16 cellular contexts compared by ENCODE assay signal in the genomic region with DNA sequence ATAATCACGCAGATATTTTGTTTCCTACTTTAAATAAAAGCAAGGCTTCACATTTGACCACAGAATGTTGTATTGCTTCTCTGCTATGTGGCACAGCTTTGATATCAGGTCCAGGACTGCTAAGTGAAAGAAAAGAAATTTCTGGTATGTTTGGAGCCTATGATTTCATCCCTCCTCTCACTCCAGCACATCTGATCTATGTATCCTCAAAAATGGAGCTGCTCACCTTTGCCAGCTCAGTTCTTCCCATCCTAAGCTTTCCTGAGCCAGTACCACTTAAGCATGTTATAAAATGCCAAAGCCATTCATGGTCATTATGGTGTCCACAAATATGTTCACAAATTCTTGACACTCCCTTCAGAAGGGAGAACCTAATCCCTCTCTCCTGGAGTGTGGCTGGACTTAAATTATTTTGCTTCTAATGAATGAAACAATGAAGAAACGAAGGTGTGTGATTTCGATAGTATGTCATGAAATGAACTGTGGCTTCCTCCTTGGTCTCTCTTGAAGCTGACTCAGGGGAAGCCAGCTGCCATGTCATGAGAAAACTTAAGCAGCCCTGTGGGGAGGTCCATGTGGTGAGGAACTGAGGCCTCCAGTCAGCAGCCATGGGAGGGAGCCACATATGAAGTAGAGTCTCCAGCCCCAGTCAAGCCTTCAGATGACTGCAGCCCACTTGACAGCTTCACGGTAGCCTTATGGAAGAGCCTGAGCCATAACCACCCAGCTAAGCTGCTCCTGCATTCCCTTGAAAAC.
A peak's percentile ranks its signal among the peaks of the same experiment; 100 is the strongest.
DNase-seq lines count a peak whose midpoint lies in the region; ATAC-seq and TF ChIP-seq lines count a peak whose summit lies in the region.
"Had no signal": no experiment of that assay in that cellular context is flagged by ENCODE, and none has a peak within 500 bp of the region (broad histone marks: within the 10 kb centered on the region; RNA-seq: fewer than 3 reads in every experiment).

No MANE protein-coding gene starts in this region.

- intact Hi-C loops in uterus (cut with DNase I; ENCODE audit: low total_unique reads), result no loop called here

- no peaks in the 10 kb centered on the region for H3K36me3 ChIP-seq in uterus
- H3K36me3 ChIP-seq: heart left ventricle, tibial artery had no signal

- CTCF ChIA-PET in RWPE1 (lab: Yijun Ruan, JAX), result interaction anchor here (0.6 kb wide), 1 partner anchor 254 kb away, joined by 3 read pairs; no protein-coding TSS in a partner anchor

- H3K27ac ChIP-seq in RWPE1, result peak overlapping the region; percentile 69
- H3K27ac ChIP-seq in uterus, result no peak overlapping the region
- H3K27ac ChIP-seq: heart left ventricle, tibial artery had no signal

- H3K9me3 ChIP-seq in uterus, result no peaks in the 10 kb centered on the region
- H3K9me3 ChIP-seq: tibial artery had no signal

- TF ChIP-seq CTCF in RWPE1 (conservative IDR thresholded peaks at IDR 0.05; ENCODE audit: low read depth) (no peak), uterus (IDR thresholded peaks at IDR 0.05) (no peak)

- DNase-seq in AG08395 (ENCODE audit: low spot score) (peak; percentile 26), EH (ENCODE audit: low read depth) (peak; percentile 24), RWPE1 (ENCODE audit: low spot score) (no peak), iris pigment epithelial cell (ENCODE audit: low read depth) (peak; percentile 75), uterus (no peak), UCSD-AML1 (lab: John Stamatoyannopoulos, UW; ENCODE audit: unreplicated experiment) (no peak)
- DNase-seq: activated T-cell treated with anti-CD3 and anti-CD28 coated beads for 4 hours; EL; heart left ventricle; NCI-H1092; NCI-H2171 treated with DMSO at 0.1 percent for 48 hours; stimulated activated CD8-positive, alpha-beta memory T cell treated with anti-CD3 and anti-CD28 coated beads, Interleukin-4, amount 100 ng/mL, for 48 hours; tibial artery had no signal

- POLR2A ChIA-PET in RWPE1 (lab: Yijun Ruan, JAX; ENCODE audit: low non-redundant PET), result no interaction called here

- H3K4me1 ChIP-seq in uterus, result no peaks in the 10 kb centered on the region

- no peak overlapping the region for H3K4me3 ChIP-seq in uterus
- H3K4me3 ChIP-seq: heart left ventricle, tibial artery had no signal

- TF ChIP-seq POLR2A in uterus (IDR thresholded peaks at IDR 0.05), result no peak

- ATAC-seq in GM19455 (IDR thresholded peaks at IDR 0.05; ENCODE audit: unreplicated experiment) (no peak), HG02678 (IDR thresholded peaks at IDR 0.05; ENCODE audit: unreplicated experiment) (no peak)
- ATAC-seq: WTC11 had no signal

- no peaks in the 10 kb centered on the region for H3K27me3 ChIP-seq in uterus
- H3K27me3 ChIP-seq: heart left ventricle, tibial artery had no signal

Comparison
In these comparisons a context has a peak if more than half of its experiments do, and no peak if none do; other contexts are left out.
1. DNase-seq: peak in AG08395 (single experiment), EH (single experiment) and iris pigment epithelial cell (single experiment); none in RWPE1 (single experiment), uterus (0 of 2) and UCSD-AML1 (single experiment).